ENCODE assay signal across 16 cellular contexts in genomic region chr1:158035014-158035413, GRCh38. TPM values are rescaled to one million over a fixed set of nuclear protein-coding genes. Genes with fewer than 3 reads are reported as not detected.
DNase-seq lines count a peak whose midpoint lies in the region; ATAC-seq and TF ChIP-seq lines count a peak whose summit lies in the region.
"Had no signal": no experiment of that assay in that cellular context is flagged by ENCODE, and none has a peak within 500 bp of the region (broad histone marks: within the 10 kb centered on the region; RNA-seq: fewer than 3 reads in every experiment).

No MANE protein-coding gene starts in this region.

- no peak overlapping the region for H3K18ac ChIP-seq in IMR-90 (ENCODE audit: low read depth, low read length)

- no peaks in the 10 kb centered on the region for H3K9me3 ChIP-seq in BLaER1
- H3K9me3 ChIP-seq in IMR-90 (ENCODE audit: control insufficient read depth, insufficient read depth, low read length) = no peaks in the 10 kb centered on the region
- H3K9me3 ChIP-seq in smooth muscle cell (replicated peaks; ENCODE audit: low read depth) = no peaks in the 10 kb centered on the region
- H3K9me3 ChIP-seq: BE2C had no signal

- POLR2A ChIA-PET in IMR-90 (lab: Charles Lee; ENCODE audit: unreplicated experiment) (no interaction called here), WTC11 (lab: Charles Lee) (interaction anchor here (0.6 to 1.2 kb wide), 3 partner anchors 23 to 1105 kb away, joined by 3 read pairs; no protein-coding TSS in a partner anchor)

- H3K27ac Mint-ChIP-seq in WTC11 = peak overlapping the region; percentile 85; the same call in 1 of the 2 replicates
- peak overlapping the region; percentile 83 for H3K27ac Mint-ChIP-seq in nephron progenitor cell
- H3K27ac Mint-ChIP-seq: CD8-positive, alpha-beta T cell had no signal

- H3K36me3 Mint-ChIP-seq in WTC11 (peaks cover 2% of the 10 kb centered on the region; the same call in 1 of the 2 replicates), nephron progenitor cell (ENCODE audit: low read depth) (peaks cover 50% of the 10 kb centered on the region)
- H3K36me3 Mint-ChIP-seq: CD8-positive, alpha-beta T cell had no signal

- in situ Hi-C loops in IMR-90 (cut with MboI; ENCODE audit: low sequenced_read_pairs) = no loop called here

- H4K20me1 ChIP-seq in BLaER1 (peaks cover 40% of the 10 kb centered on the region; the same call in 1 of the 2 replicates), IMR-90 (ENCODE audit: insufficient read depth, low read length) (peaks cover 47% of the 10 kb centered on the region), smooth muscle cell (ENCODE audit: low read depth) (peaks cover 97% of the 10 kb centered on the region)

- no peak overlapping the region for H2AK9ac ChIP-seq in IMR-90 (replicated peaks; ENCODE audit: low read depth, low read length, poor library complexity)

- no peak overlapping the region; the same call in 1 of the 2 replicates for H3K4ac ChIP-seq in IMR-90 (ENCODE audit: low read depth, low read length)

- H2AFZ ChIP-seq in IMR-90 (replicated peaks; ENCODE audit: low read length, poor library complexity) (no peak overlapping the region), smooth muscle cell (ENCODE audit: low read depth) (no peak overlapping the region)

- H3K79me2 ChIP-seq in smooth muscle cell (ENCODE audit: low read depth) = peaks cover 85% of the 10 kb centered on the region

- dilution Hi-C loops in IMR-90 (cut with HindIII; ENCODE audit: low sequenced_read_pairs, unreplicated experiment) = no loop called here

- WGBS in IMR-90 (ENCODE audit: extremely low coverage in 2 of 2, insufficient read length in 1 of 2), 2 experiments = no CpG with 5 or more reads among the region's 3 CpGs
- 65% methylated on average over 3 of the region's 3 CpGs for WGBS in smooth muscle cell (ENCODE audit: low lambda C conversion rate)

- H4K5ac ChIP-seq in IMR-90 (ENCODE audit: low read depth, low read length) = no peak overlapping the region

- no peak overlapping the region for H2BK5ac ChIP-seq in IMR-90 (ENCODE audit: low read depth, low read length, poor library complexity, severe bottlenecking)

- ATAC-seq in IMR-90 (ENCODE audit: low read depth) (no peak), WTC11 (no peak), GM19452 (IDR thresholded peaks at IDR 0.05; ENCODE audit: unreplicated experiment) (no peak)
- ATAC-seq: CD8-positive, alpha-beta T cell; Right ventricle myocardium inferior had no signal

- H2BK120ac ChIP-seq in IMR-90 (ENCODE audit: low read depth, low read length) = no peak overlapping the region

- no peak overlapping the region for H3K4me3 Mint-ChIP-seq in WTC11
- H3K4me3 Mint-ChIP-seq in nephron progenitor cell = no peak overlapping the region
- H3K4me3 Mint-ChIP-seq: CD8-positive, alpha-beta T cell had no signal

- no peak overlapping the region for H2BK20ac ChIP-seq in IMR-90 (ENCODE audit: low read depth, low read length)

- H3K4me1 ChIP-seq in BLaER1 (peaks cover 23% of the 10 kb centered on the region), IMR-90 (ENCODE audit: control insufficient read depth, insufficient read depth, low read length) (peaks cover 22% of the 10 kb centered on the region), smooth muscle cell (ENCODE audit: low read depth) (peaks cover 17% of the 10 kb centered on the region)
- H3K4me1 ChIP-seq: BE2C had no signal

- H3K27ac ChIP-seq in BLaER1 = no peak overlapping the region
- no peak overlapping the region for H3K27ac ChIP-seq in IMR-90 (ENCODE audit: insufficient read depth, low read length)
- no peak overlapping the region for H3K27ac ChIP-seq in smooth muscle cell (ENCODE audit: low read depth)

- intact Hi-C loops in IMR-90 (cut with micrococcal nuclease) (no loop called here), head of caudate nucleus (cut with DNase I) (no loop called here)

- DNase-seq in IMR-90 = no peak
- no peak for DNase-seq in WTC11 (ENCODE audit: low spot score)
- no peak for DNase-seq in nephron progenitor cell
- no peak for DNase-seq in smooth muscle cell (lab: John Stamatoyannopoulos, UW; ENCODE audit: unreplicated experiment)
- no peak for DNase-seq in head of caudate nucleus
- DNase-seq in SK-N-DZ (ENCODE audit: low spot score) = no peak
- DNase-seq: ACHN; BE2C; CD8-positive, alpha-beta T cell; Kasumi-1; NCI-H1417; NCI-H1930; PC-3 had no signal

- no peak overlapping the region for H3K14ac ChIP-seq in IMR-90 (replicated peaks; ENCODE audit: low read depth, low read length)

- TSS peak; percentile 1 for BruUV-seq in IMR-90 (replicated peaks; lab: Mats Ljungman, UMichigan)

- peak overlapping the region; percentile 32; the same call in 1 of the 2 replicates for H3K4me2 ChIP-seq in BLaER1
- H3K4me2 ChIP-seq in IMR-90 (ENCODE audit: low read depth, low read length) = no peak overlapping the region
- no peak overlapping the region for H3K4me2 ChIP-seq in smooth muscle cell

- H3K4me3 ChIP-seq in BLaER1 (no peak overlapping the region), IMR-90 (ENCODE audit: insufficient read depth, low read depth, low read length) (no peak overlapping the region), smooth muscle cell (no peak overlapping the region)

- peaks cover 29 to 87% of the 10 kb centered on the region in 2 experiments for H3K79me1 ChIP-seq in IMR-90 (ENCODE audit: low read depth in 1 of 2, low read length in 2 of 2)

- TF ChIP-seq CTCF in IMR-90 (conservative IDR thresholded peaks at IDR 0.05; ENCODE audit: low read depth, low read length) (no peak), WTC11 (IDR thresholded peaks at IDR 0.05) (no peak), nephron progenitor cell (IDR thresholded peaks at IDR 0.05) (no peak), smooth muscle cell (IDR thresholded peaks at IDR 0.05; ENCODE audit: borderline replicate concordance, insufficient read depth, poor library complexity, severe bottlenecking) (no peak)

- no peak overlapping the region for H2BK15ac ChIP-seq in IMR-90 (ENCODE audit: low read depth, low read length)

- no peak overlapping the region for H3K56ac ChIP-seq in IMR-90 (ENCODE audit: extremely low read depth, insufficient read depth, low read length)

- no peak overlapping the region for H2AK5ac ChIP-seq in IMR-90 (ENCODE audit: low read depth, low read length)

- H3K36me3 ChIP-seq in BLaER1 = peaks cover 23% of the 10 kb centered on the region
- peaks cover 14% of the 10 kb centered on the region for H3K36me3 ChIP-seq in IMR-90 (ENCODE audit: control insufficient read depth, insufficient read depth, low read length)
- H3K36me3 ChIP-seq in smooth muscle cell (ENCODE audit: low read depth) = no peaks in the 10 kb centered on the region
- H3K36me3 ChIP-seq: BE2C had no signal

- H3K4me1 Mint-ChIP-seq in WTC11 = peaks cover 47% of the 10 kb centered on the region
- H3K4me1 Mint-ChIP-seq in nephron progenitor cell = peaks cover 72% of the 10 kb centered on the region

- no peaks in the 10 kb centered on the region for H3K9me3 Mint-ChIP-seq in WTC11
- H3K9me3 Mint-ChIP-seq in nephron progenitor cell = no peaks in the 10 kb centered on the region
- H3K9me3 Mint-ChIP-seq: CD8-positive, alpha-beta T cell had no signal

- H3K9me1 ChIP-seq in IMR-90 (ENCODE audit: insufficient read depth, low read length) = peaks cover 33% of the 10 kb centered on the region

- H3K9ac ChIP-seq in BLaER1 (no peak overlapping the region), IMR-90 (ENCODE audit: low read depth, low read length) (no peak overlapping the region), smooth muscle cell (ENCODE audit: low read depth) (no peak overlapping the region)

- H4K8ac ChIP-seq in IMR-90 (ENCODE audit: low read depth in 2 of 2, low read length in 2 of 2) = no peak overlapping the region

- CTCF ChIA-PET in IMR-90 (lab: Yijun Ruan, JAX) (interaction anchor here (0.6 to 1.7 kb wide), 3 partner anchors 17 to 40 kb away, joined by 3 to 4 read pairs (median 3); no protein-coding TSS in a partner anchor), WTC11 (lab: Charles Lee) (interaction anchor here (1.0 to 6.4 kb wide), 9 partner anchors 15 to 89 kb away, joined by 3 to 50 read pairs (median 8); partner anchors contain the start of gene KIRREL1)

- H3K27me3 Mint-ChIP-seq in WTC11 (ENCODE audit: low read depth) (no peaks in the 10 kb centered on the region), nephron progenitor cell (ENCODE audit: low read depth, poor library complexity) (peaks cover 7% of the 10 kb centered on the region)

- no peak for TF ChIP-seq RAD21 in IMR-90 (IDR thresholded peaks at IDR 0.05; ENCODE audit: low read length)

- H3F3A ChIP-seq in smooth muscle cell (ENCODE audit: low read depth) = no peaks in the 10 kb centered on the region

- H3K27me3 ChIP-seq in BLaER1 (no peaks in the 10 kb centered on the region), IMR-90 (ENCODE audit: control insufficient read depth, insufficient read depth, low read length) (no peaks in the 10 kb centered on the region), smooth muscle cell (ENCODE audit: low read depth) (no peaks in the 10 kb centered on the region)
- H3K27me3 ChIP-seq: BE2C had no signal

- no peak for TF ChIP-seq POLR2A in IMR-90 (IDR thresholded peaks at IDR 0.05; ENCODE audit: low read depth, low read length)

- no peak overlapping the region for H3K23ac ChIP-seq in IMR-90 (ENCODE audit: low read depth, low read length)

- no peak overlapping the region for H4K91ac ChIP-seq in IMR-90 (ENCODE audit: insufficient read depth, low read depth, low read length)

TF ChIP-seq in IMR-90, 13 proteins besides CTCF, POLR2A, EP300 and RAD21 (continues in another document):
- TF ChIP-seq NFE2L2 (IDR thresholded peaks at IDR 0.05; ENCODE audit: low read depth, low read length) (no peak), RFX5 (IDR thresholded peaks at IDR 0.05; ENCODE audit: low read depth, low read length) (no peak), MXI1 (IDR thresholded peaks at IDR 0.05; ENCODE audit: borderline replicate concordance, low read depth, low read length) (no peak), FOS (IDR thresholded peaks at IDR 0.05; ENCODE audit: low read depth, low read length) (no peak), RCOR1 (IDR thresholded peaks at IDR 0.05; ENCODE audit: insufficient replicate concordance, low read length) (no peak)

TF ChIP-seq in WTC11, 78 proteins besides CTCF, POLR2A, EP300 and RAD21 (continues in another document):
- TF ChIP-seq CREB1 (CRISPR knock-in tag; IDR thresholded peaks at IDR 0.05) = no peak

RNA-seq across cellular contexts. Expression of gene KIRREL1, which starts 41.6 kb away (rescaled TPM):
- total RNA-seq in IMR-90 (2012; rRNA removed) (61.9 and 64.7 TPM in 2 replicates), WTC11 (2021) (32.8 to 42.4 TPM (median 32.9 TPM) in 3 replicates), smooth muscle cell (58.4 and 66.6 TPM in 2 replicates)
- polyA plus RNA-seq in IMR-90 (2012; rRNA removed) (58.1 and 64.6 TPM in 2 replicates), smooth muscle cell (40.9 and 41.2 TPM in 2 replicates)
- polyA plus RNA-seq in IMR-90 (2012; cell fraction: cytosol; rRNA removed) = 38.9 and 51.3 TPM in 2 replicates
- 85.2 and 89.7 TPM in 2 replicates for polyA plus RNA-seq in IMR-90 (2012; cell fraction: nucleus; rRNA removed; ENCODE audit: low replicate concordance)
- 0.54 and 0.59 TPM in 2 replicates for polyA plus RNA-seq in SK-N-DZ (2014; cell fraction: cytosol; rRNA removed)
- polyA plus RNA-seq in SK-N-DZ (2014; cell fraction: nucleus; rRNA removed) = 0.43 and 0.45 TPM in 2 replicates
- total RNA-seq: CD8-positive, alpha-beta T cell had no signal
